In genomic region chr2:88837511-88838160, GRCh38 we compare ENCODE assay signal across 20 cellular contexts.
"Had no signal": no experiment of that assay in that cellular context is flagged by ENCODE, and none has a peak within 500 bp of the region (broad histone marks: within the 10 kb centered on the region; RNA-seq: fewer than 3 reads in every experiment).

No MANE protein-coding gene starts in this region.

- DNase-seq: activated CD4-positive, alpha-beta T cell treated with anti-CD3 and anti-CD28 coated beads for 48 hours; activated CD8-positive, alpha-beta memory T cell treated with anti-CD3 and anti-CD28 coated beads, Interleukin-2, amount 50 U/mL, for 4 hours; activated CD8-positive, alpha-beta T cell treated with anti-CD3 and anti-CD28 coated beads, Interleukin-2, amount 10 ng/mL, durations not matched to agents 7 days and 5 days; activated effector memory CD4-positive, alpha-beta T cell treated with anti-CD3 and anti-CD28 coated beads, Interleukin-2, amount 50 U/mL, for 16 hours; activated T-cell treated with anti-CD3 and anti-CD28 coated beads, Interleukin-2, amount 50 U/mL, for 48 hours; central memory CD4-positive, alpha-beta T cell; esophagus squamous epithelium; hypothalamus; kidney; left ventricle myocardium inferior; natural killer cell; stimulated activated CD4-positive, alpha-beta T cell treated with anti-CD3 and anti-CD28 coated beads, Interleukin-12 subunit alpha, Interleukin-12 subunit beta, amount 100 ng/mL, for 4 hours; stimulated activated CD4-positive, alpha-beta T cell treated with anti-CD3 and anti-CD28 coated beads, Interleukin-2, amount 100 ng/mL, for 24 hours; substantia nigra; trophoblast cell had no signal

- ATAC-seq: activated CD8-positive, alpha-beta T cell treated with anti-CD3 and anti-CD28 coated beads, Interleukin-2, amount 10 ng/mL, durations not matched to agents 7 days and 5 days; natural killer cell; WTC11 had no signal

- H3K9ac ChIP-seq: parathyroid adenoma had no signal

- H3K9me3 ChIP-seq: esophagus squamous epithelium, left ventricle myocardium inferior, mucosa of descending colon, neutrophil had no signal

- H3K27me3 ChIP-seq: esophagus squamous epithelium, neutrophil had no signal

- H3K4me1 ChIP-seq: esophagus squamous epithelium, parathyroid adenoma had no signal

- H3K36me3 ChIP-seq: esophagus squamous epithelium, left ventricle myocardium inferior, neutrophil had no signal

- H3K27ac ChIP-seq: coronary artery, esophagus squamous epithelium, left ventricle myocardium inferior, neutrophil, parathyroid adenoma had no signal

- H2AFZ ChIP-seq: parathyroid adenoma had no signal

- H3K79me2 ChIP-seq: parathyroid adenoma had no signal

- H3K4me3 ChIP-seq: coronary artery, esophagus squamous epithelium, left ventricle myocardium inferior, mucosa of descending colon had no signal
